Comparison of ENCODE assay signal across 1 cellular context in genomic region chrX:101599592-101599991, GRCh38. TPM values are rescaled to one million over a fixed set of nuclear protein-coding genes. Genes with fewer than 3 reads are reported as not detected.
"Had no signal": no experiment of that assay in that cellular context is flagged by ENCODE, and none has a peak within 500 bp of the region (broad histone marks: within the 10 kb centered on the region; RNA-seq: fewer than 3 reads in every experiment).

No MANE protein-coding gene starts in this region.

RNA-seq across cellular contexts. Expression of gene ARMCX1, which starts 49.2 kb away (rescaled TPM):
- total RNA-seq: T-helper 1 cell treated with Interleukin-12 subunit alpha and Interleukin-12 subunit beta and Interleukin-4 antibody, amounts not matched to agents 30 ng/mL and 1 ng/mL, for 36 hours had no signal
